In genomic region chr1:57782357-57782756, GRCh38 we compare ENCODE assay signal across 21 cellular contexts.
"Had no signal": no experiment of that assay in that cellular context is flagged by ENCODE, and none has a peak within 500 bp of the region (broad histone marks: within the 10 kb centered on the region; RNA-seq: fewer than 3 reads in every experiment).

No MANE protein-coding gene starts in this region.

- H3K4me1 ChIP-seq: SJSA1 had no signal

- DNase-seq: Karpas-422, KG1, MG63, NCI-H1092, NCI-H1105 treated with DMSO at 0.1 percent for 48 hours, NCI-H1417 treated with DMSO at 0.1 percent for 48 hours, NCI-H146, NCI-H1694 treated with DMSO at 0.1 percent for 48 hours, NCI-H1930, NCI-H2081, NCI-H2107, NCI-H2227 treated with DMSO at 0.1 percent for 48 hours, NCI-H524, NCI-H526 treated with DMSO at 0.1 percent for 48 hours, NCI-H748 treated with DMSO at 0.1 percent for 48 hours, Right ventricle myocardium superior, RPMI8226, SIG-M5 had no signal

- H3K27ac ChIP-seq: SJSA1, SK-N-MC had no signal

- H3K36me3 ChIP-seq: MG63, SJSA1 had no signal

- H3K4me3 ChIP-seq: MG63, SJSA1, SK-N-MC had no signal

- FAIRE-seq: RCC 7860 had no signal

- H3K9me3 ChIP-seq: MG63, SJSA1 had no signal

- H3K27me3 ChIP-seq: MG63, SJSA1 had no signal
